In the genomic region with DNA sequence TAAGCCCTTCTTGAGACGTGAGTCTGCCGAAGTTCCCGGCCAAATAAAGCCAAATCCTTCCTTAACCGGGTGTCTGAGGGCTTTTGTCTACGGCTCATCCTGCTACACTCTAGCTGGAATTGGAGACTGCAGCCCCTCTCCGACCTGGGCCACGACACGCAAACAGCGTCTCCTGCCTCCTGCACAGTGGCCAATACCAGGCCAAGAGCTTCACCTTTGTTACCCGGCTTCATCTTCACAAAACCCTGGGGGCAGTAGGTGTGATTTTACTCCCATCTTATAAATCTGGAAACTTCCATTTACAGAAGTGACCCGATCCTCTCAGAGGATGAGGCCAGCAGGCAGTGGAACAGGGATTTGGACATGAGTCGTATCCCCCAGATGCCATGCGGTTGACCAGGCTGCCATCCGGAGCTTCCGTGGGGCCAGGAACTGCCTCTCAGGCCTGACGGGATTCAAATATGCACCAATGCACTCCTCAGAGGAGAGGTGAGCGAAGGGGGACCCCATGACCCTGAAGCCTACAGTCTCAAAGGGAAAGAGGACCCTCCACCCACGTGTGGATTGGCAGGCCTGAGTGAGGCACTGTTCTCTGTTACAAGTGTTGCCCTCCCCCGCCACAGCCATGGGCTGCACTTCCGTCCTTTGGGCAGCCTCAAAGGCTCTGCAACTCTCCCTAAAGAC, we compare ENCODE assay signal across 13 cellular contexts. TPM values are rescaled to one million over a fixed set of nuclear protein-coding genes. Genes with fewer than 3 reads are reported as not detected.
A peak's percentile ranks its signal among the peaks of the same experiment; 100 is the strongest.
DNase-seq lines count a peak whose midpoint lies in the region; ATAC-seq, FAIRE-seq and TF ChIP-seq lines count a peak whose summit lies in the region.
"Had no signal": no experiment of that assay in that cellular context is flagged by ENCODE, and none has a peak within 500 bp of the region (broad histone marks: within the 10 kb centered on the region; RNA-seq: fewer than 3 reads in every experiment).

No MANE protein-coding gene starts in this region.

- H3K4me1 Mint-ChIP-seq in nephron progenitor cell: peaks cover 67% of the 10 kb centered on the region

- no peaks in the 10 kb centered on the region for H3K79me2 ChIP-seq in Karpas-422 (ENCODE audit: low read length)

- H3K36me3 ChIP-seq in body of pancreas (replicated peaks in 1 of 2; ENCODE audit: insufficient read depth in 1 of 2, low read depth in 2 of 2): no peaks in the 10 kb centered on the region
- no peaks in the 10 kb centered on the region for H3K36me3 ChIP-seq in Karpas-422 (ENCODE audit: insufficient read depth, low read length)
- H3K36me3 ChIP-seq: esophagus muscularis mucosa had no signal

- FAIRE-seq in GM12891 (lab: Jason Lieb, UNC): peak; percentile 58

- no peak for TF ChIP-seq CTCF in body of pancreas (IDR thresholded peaks at IDR 0.05)
- no peak for TF ChIP-seq CTCF in nephron progenitor cell (IDR thresholded peaks at IDR 0.05)

- no peak overlapping the region for H3K4me2 ChIP-seq in Karpas-422 (ENCODE audit: low read depth, low read length, poor library complexity, severe bottlenecking)

- H3K9me3 Mint-ChIP-seq in nephron progenitor cell: no peaks in the 10 kb centered on the region
- H3K9me3 Mint-ChIP-seq: CD4-positive, alpha-beta T cell had no signal

- H3K27me3 ChIP-seq in body of pancreas: no peaks in the 10 kb centered on the region
- no peaks in the 10 kb centered on the region for H3K27me3 ChIP-seq in Karpas-422 (ENCODE audit: low read length)
- H3K27me3 ChIP-seq: esophagus muscularis mucosa had no signal

- H2AFZ ChIP-seq in Karpas-422 (ENCODE audit: low read length): no peak overlapping the region

- intact Hi-C loops in body of pancreas (cut with DNase I): no loop called here

- H3K4me3 ChIP-seq in body of pancreas: no peak overlapping the region
- H3K4me3 ChIP-seq in Karpas-422 (ENCODE audit: low read length): no peak overlapping the region
- H3K4me3 ChIP-seq: esophagus muscularis mucosa had no signal

- ATAC-seq in body of pancreas (no peak), HG02623 (IDR thresholded peaks at IDR 0.05; ENCODE audit: unreplicated experiment) (no peak)
- ATAC-seq: PC-3 had no signal

- H3K27ac ChIP-seq in body of pancreas (peak overlapping the region in 3 of 4 donors; percentile 14 to 74 (median 43)), Karpas-422 (ENCODE audit: low read length) (no peak overlapping the region)
- H3K27ac ChIP-seq: esophagus muscularis mucosa had no signal

- H3K9me3 ChIP-seq in body of pancreas: no peaks in the 10 kb centered on the region
- no peaks in the 10 kb centered on the region for H3K9me3 ChIP-seq in Karpas-422 (ENCODE audit: low read length)
- H3K9me3 ChIP-seq: esophagus muscularis mucosa had no signal

- TF ChIP-seq POLR2A in GM12891 (IDR thresholded peaks at IDR 0.05; ENCODE audit: low read depth, low read length) (no peak), body of pancreas (IDR thresholded peaks at IDR 0.05) (no peak)

- no peak overlapping the region for H3K4me3 Mint-ChIP-seq in nephron progenitor cell
- H3K4me3 Mint-ChIP-seq: CD4-positive, alpha-beta T cell had no signal

- peaks cover 9% of the 10 kb centered on the region for H3K27me3 Mint-ChIP-seq in nephron progenitor cell (ENCODE audit: low read depth, poor library complexity)
- H3K27me3 Mint-ChIP-seq: CD4-positive, alpha-beta T cell had no signal

- H4K20me1 ChIP-seq in Karpas-422 (ENCODE audit: insufficient read depth, low read depth, low read length): no peaks in the 10 kb centered on the region

- no peak overlapping the region for H3K9ac ChIP-seq in Karpas-422 (ENCODE audit: low read length)

- peak overlapping the region; percentile 94 for H3K27ac Mint-ChIP-seq in nephron progenitor cell
- H3K27ac Mint-ChIP-seq: CD4-positive, alpha-beta T cell had no signal

- 84% methylated on average over 20 of the region's 20 CpGs for WGBS in body of pancreas, 2 donors

- H3K4me1 ChIP-seq in body of pancreas: peaks cover 5% of the 10 kb centered on the region
- peaks cover 12% of the 10 kb centered on the region for H3K4me1 ChIP-seq in Karpas-422 (ENCODE audit: low read length)

- H3K36me3 Mint-ChIP-seq in nephron progenitor cell (ENCODE audit: low read depth): no peaks in the 10 kb centered on the region

- DNase-seq in AG20443 (ENCODE audit: low spot score) (peak; percentile 16), GM12891 (ENCODE audit: insufficient read length, low spot score) (no peak), body of pancreas (no peak), nephron progenitor cell (no peak), hippocampal formation (lab: John Stamatoyannopoulos, UW) (no peak), NOMO-1 treated with dmso at 0.1 percent for 144 hours (lab: John Stamatoyannopoulos, UW; ENCODE audit: unreplicated experiment) (no peak), Karpas-422 (no peak)
- DNase-seq: activated T-cell treated with anti-CD3 and anti-CD28 coated beads, Interleukin-2, amount 50 U/mL, for 1 hour; CD4-positive, alpha-beta T cell; NCI-H2081 treated with DMSO at 0.1 percent for 48 hours; PC-3 had no signal

- H3K9me2 ChIP-seq in Karpas-422 (replicated peaks; ENCODE audit: insufficient read depth, low read length): no peaks in the 10 kb centered on the region

TF ChIP-seq in GM12891, 5 proteins besides CTCF, POLR2A, EP300 and RAD21:
- TF ChIP-seq PAX5 (IDR thresholded peaks at IDR 0.05; ENCODE audit: insufficient read depth, low read length, severe bottlenecking) (no peak), SPI1 (IDR thresholded peaks at IDR 0.05; ENCODE audit: low read depth, low read length) (no peak), TAF1 (IDR thresholded peaks at IDR 0.05; ENCODE audit: low read depth, low read length) (no peak), POU2F2 (IDR thresholded peaks at IDR 0.05; ENCODE audit: low read depth, low read length) (no peak), POLR2AphosphoS5 (IDR thresholded peaks at IDR 0.05; ENCODE audit: low read depth, low read length) (no peak)

RNA-seq across cellular contexts. Expression of a gene that starts 53.2 kb away (rescaled TPM):
- 47.3 TPM for polyA plus RNA-seq in GM12891 (2012; ENCODE audit: low read depth, missing spikeins)
- 10 to 100 TPM; 25.7 to 38.4 TPM for total RNA-seq in body of pancreas
- total RNA-seq in Karpas-422 (2014; rRNA removed; shearing (Covaris generic); ENCODE audit: low replicate concordance): 32.9 and 38.8 TPM in 2 replicates
